Comparison of ENCODE assay signal across 8 cellular contexts in genomic region chr11:746289-747175, GRCh38. TPM values are rescaled to one million over a fixed set of nuclear protein-coding genes. Genes with fewer than 3 reads are reported as not detected.
DNase-seq lines count a peak whose midpoint lies in the region; ATAC-seq, FAIRE-seq and TF ChIP-seq lines count a peak whose summit lies in the region.

No MANE protein-coding gene starts in this region.

- no peak overlapping the region for H3K9ac ChIP-seq in rectal smooth muscle tissue (ENCODE audit: low read length)

- H3K4me1 Mint-ChIP-seq in activated naive CD8-positive, alpha-beta T cell treated with anti-CD3 and anti-CD28 coated beads, Interleukin-2, amount 50 U/mL, for 24 hours: peaks cover 21% of the 10 kb centered on the region

- peak overlapping the region; percentile 88 for H3K4me3 Mint-ChIP-seq in activated naive CD8-positive, alpha-beta T cell treated with anti-CD3 and anti-CD28 coated beads, Interleukin-2, amount 50 U/mL, for 24 hours

- DNase-seq in GM03348 (ENCODE audit: low spot score) (peak; percentile 41), H54 (ENCODE audit: insufficient read length, low spot score) (peak; percentile 23), NCI-H1105 (lab: John Stamatoyannopoulos, UW) (peak; percentile 15), right cardiac atrium (peak in 2 of 3 donors; percentile 31 to 62), ecto neural progenitor cell (ENCODE audit: low spot score) (no peak)
- no peak for DNase-seq in activated naive CD8-positive, alpha-beta T cell treated with anti-CD3 and anti-CD28 coated beads, Interleukin-2, amount 50 U/mL, for 24 hours

- FAIRE-seq in H54 (lab: Jason Lieb, UNC): no peak

- no peaks in the 10 kb centered on the region for H3K9me3 ChIP-seq in right cardiac atrium (ENCODE audit: control insufficient read depth, low read length)

- H3K36me3 ChIP-seq in rectal smooth muscle tissue (ENCODE audit: control insufficient read depth, insufficient read depth, low read length): no peaks in the 10 kb centered on the region

- H3K36me3 Mint-ChIP-seq in activated naive CD8-positive, alpha-beta T cell treated with anti-CD3 and anti-CD28 coated beads, Interleukin-2, amount 50 U/mL, for 24 hours (ENCODE audit: low read depth): peaks cover 6% of the 10 kb centered on the region

- H3K4me3 ChIP-seq in right cardiac atrium (ENCODE audit: low read length) (peak overlapping the region; percentile 95), rectal smooth muscle tissue (ENCODE audit: low read length) (peak overlapping the region; percentile 65)

- no peaks in the 10 kb centered on the region for H3K27me3 Mint-ChIP-seq in activated naive CD8-positive, alpha-beta T cell treated with anti-CD3 and anti-CD28 coated beads, Interleukin-2, amount 50 U/mL, for 24 hours

- H3K27me3 ChIP-seq in right cardiac atrium (ENCODE audit: control insufficient read depth, insufficient read depth) (no peaks in the 10 kb centered on the region), rectal smooth muscle tissue (ENCODE audit: control insufficient read depth, insufficient read depth, low read length) (no peaks in the 10 kb centered on the region)

- 23% methylated on average over 48 of the region's 48 CpGs for WGBS in right cardiac atrium

- H3K4me1 ChIP-seq in right cardiac atrium (ENCODE audit: control insufficient read depth, insufficient read depth, low read length): no peaks in the 10 kb centered on the region
- peaks cover 6% of the 10 kb centered on the region for H3K4me1 ChIP-seq in rectal smooth muscle tissue (ENCODE audit: control insufficient read depth, insufficient read depth, low read length)

- intact Hi-C loops in right cardiac atrium (cut with DNase I): no loop called here

- H3K27ac ChIP-seq in right cardiac atrium (ENCODE audit: low read length): peak overlapping the region; percentile 37
- peak overlapping the region; percentile 61 for H3K27ac ChIP-seq in rectal smooth muscle tissue (ENCODE audit: low read depth, low read length)

- H3K9me3 Mint-ChIP-seq in activated naive CD8-positive, alpha-beta T cell treated with anti-CD3 and anti-CD28 coated beads, Interleukin-2, amount 50 U/mL, for 24 hours: no peaks in the 10 kb centered on the region

- peak; percentile 34 for ATAC-seq in activated naive CD8-positive, alpha-beta T cell treated with anti-CD3 and anti-CD28 coated beads, Interleukin-2, amount 50 U/mL, for 24 hours
- peak; percentile 47 to 55 for ATAC-seq in right cardiac atrium
- no peak for ATAC-seq in GM18520 (IDR thresholded peaks at IDR 0.05; ENCODE audit: unreplicated experiment)

- TF ChIP-seq POLR2A in H54 (IDR thresholded peaks at IDR 0.05; ENCODE audit: low read depth, low read length): no peak

- peak overlapping the region; percentile 54 for H3K27ac Mint-ChIP-seq in activated naive CD8-positive, alpha-beta T cell treated with anti-CD3 and anti-CD28 coated beads, Interleukin-2, amount 50 U/mL, for 24 hours

RNA-seq across cellular contexts. Expression of gene TALDO1, which starts 0.7 kb away (rescaled TPM):
- 10 to 100 TPM; 84.7 to 99.9 (median 94.9) TPM for total RNA-seq in right cardiac atrium
- 82.3 TPM for polyA plus RNA-seq in right cardiac atrium

RNA-seq across cellular contexts. Expression of gene GATD1, which starts 30.8 kb away (rescaled TPM):
- total RNA-seq in right cardiac atrium: 10 to 100 TPM; 30.0 to 34.5 (median 30.8) TPM
- 26.7 TPM for polyA plus RNA-seq in right cardiac atrium

RNA-seq across cellular contexts. Expression of gene EPS8L2, which starts 40.5 kb away (rescaled TPM):
- 1 to 10 TPM; 5.5 to 8.2 (median 6.3) TPM for total RNA-seq in right cardiac atrium
- polyA plus RNA-seq in right cardiac atrium: 3.1 TPM

RNA-seq across cellular contexts. Expression of gene CEND1, which starts 43.4 kb away (rescaled TPM):
- under 1 TPM in 3 of 4 donors, not detected in 1; 0.15 to 0.37 (median 0.28) TPM for total RNA-seq in right cardiac atrium
- polyA plus RNA-seq in right cardiac atrium: 0.59 TPM

RNA-seq across cellular contexts. Expression of gene TMEM80, which starts 50.9 kb away (rescaled TPM):
- 10 to 100 TPM; 12.6 to 16.4 (median 14.3) TPM for total RNA-seq in right cardiac atrium
- polyA plus RNA-seq in right cardiac atrium: 17.6 TPM

Comparison
In these comparisons a context has a peak if more than half of its experiments do, and no peak if none do; other contexts are left out.
1. DNase-seq: peak in GM03348 (single experiment), H54 (single experiment), NCI-H1105 (single experiment) and right cardiac atrium (2 of 3); none in activated naive CD8-positive, alpha-beta T cell treated with anti-CD3 and anti-CD28 coated beads, Interleukin-2, amount 50 U/mL, for 24 hours (single experiment) and ecto neural progenitor cell (single experiment).